1 cellular context compared by ENCODE assay signal in genomic region chr1:37932759-37933158, GRCh38.
TF ChIP-seq lines count a peak whose summit lies in the region.

No MANE protein-coding gene starts in this region.

TF ChIP-seq in SK-N-SH, 30 proteins besides CTCF, POLR2A, EP300 and RAD21 (continued from another document):
- TF ChIP-seq REST (IDR thresholded peaks at IDR 0.05; ENCODE audit: low read depth, low read length) (no peak), MXI1 (IDR thresholded peaks at IDR 0.05; ENCODE audit: low read depth, low read length) (no peak), YY1 (IDR thresholded peaks at IDR 0.05; ENCODE audit: low read depth) (no peak), FOXM1 (IDR thresholded peaks at IDR 0.05; ENCODE audit: low read depth) (no peak), EZH2phosphoT487 (IDR thresholded peaks at IDR 0.05; ENCODE audit: borderline replicate concordance, low read depth) (no peak), ZBTB33 (IDR thresholded peaks at IDR 0.05; ENCODE audit: borderline replicate concordance, low read depth) (no peak), IRF3 (IDR thresholded peaks at IDR 0.05; ENCODE audit: low read depth, low read length) (no peak), RFX5 (IDR thresholded peaks at IDR 0.05; ENCODE audit: low read length) (no peak), SIN3A (IDR thresholded peaks at IDR 0.05; ENCODE audit: borderline replicate concordance, low read depth, low read length) (no peak), NRF1 (IDR thresholded peaks at IDR 0.05; ENCODE audit: low read depth, low read length) (no peak), MEF2A (IDR thresholded peaks at IDR 0.05; ENCODE audit: borderline replicate concordance, low read depth) (no peak)
